In genomic region chr5:174951151-174951780, GRCh38 we compare ENCODE assay signal across 8 cellular contexts.
DNase-seq lines count a peak whose midpoint lies in the region; ATAC-seq, FAIRE-seq and TF ChIP-seq lines count a peak whose summit lies in the region.

No MANE protein-coding gene starts in this region.

- no peaks in the 10 kb centered on the region for H4K20me1 ChIP-seq in endothelial cell of umbilical vein (replicated peaks; ENCODE audit: control insufficient read depth, extremely low read depth, insufficient read depth, low read length)

- POLR2A ChIA-PET in activated CD8-positive, alpha-beta T cell treated with anti-CD3 and anti-CD28 coated beads for 36 hours (lab: Charles Lee): no interaction called here
- POLR2A ChIA-PET in endothelial cell of umbilical vein (lab: Charles Lee): no interaction called here

- intact Hi-C loops in activated CD8-positive, alpha-beta T cell treated with anti-CD3 and anti-CD28 coated beads for 36 hours (cut with micrococcal nuclease): loop anchor here (5.0 kb wide), 1 partner anchor 491 kb away; the partner anchor contains the start of gene DRD1
- intact Hi-C loops in endothelial cell of umbilical vein (cut with micrococcal nuclease): no loop called here

- H3K27me3 Mint-ChIP-seq in activated CD8-positive, alpha-beta T cell treated with anti-CD3 and anti-CD28 coated beads for 36 hours: peaks cover 8% of the 10 kb centered on the region

- no peaks in the 10 kb centered on the region for H3K9me1 ChIP-seq in endothelial cell of umbilical vein (replicated peaks; ENCODE audit: control insufficient read depth, extremely low read depth, insufficient read depth, low read length)

- dilution Hi-C loops in endothelial cell of umbilical vein (cut with MboI; ENCODE audit: extremely low pct_ligation_motif_present, low sequenced_read_pairs): no loop called here

- ATAC-seq in HG03442 (IDR thresholded peaks at IDR 0.05; ENCODE audit: unreplicated experiment): peak; percentile 74
- peak; percentile 76 for ATAC-seq in activated CD8-positive, alpha-beta T cell treated with anti-CD3 and anti-CD28 coated beads for 36 hours
- ATAC-seq in stimulated activated effector memory CD8-positive, alpha-beta T cell treated with anti-CD3 and anti-CD28 coated beads, Interleukin-12 subunit alpha, Interleukin-12 subunit beta, amount 100 ng/mL, for 72 hours: peak; percentile 71

- DNase-seq in 8988T: peak; percentile 62
- peak; percentile 36 for DNase-seq in GM12892 (ENCODE audit: insufficient read length)
- peak; percentile 57 for DNase-seq in NCI-H526 treated with DMSO at 0.1 percent for 48 hours (lab: John Stamatoyannopoulos, UW)
- peak; percentile 57 for DNase-seq in activated CD8-positive, alpha-beta T cell treated with anti-CD3 and anti-CD28 coated beads for 36 hours
- peak; percentile 12 for DNase-seq in endothelial cell of umbilical vein (ENCODE audit: low read depth, low spot score)
- DNase-seq in mucosa of gallbladder (ENCODE audit: low spot score): peak; percentile 63
- DNase-seq in stimulated activated effector memory CD8-positive, alpha-beta T cell treated with anti-CD3 and anti-CD28 coated beads, Interleukin-12 subunit alpha, Interleukin-12 subunit beta, amount 100 ng/mL, for 72 hours (ENCODE audit: low spot score in 2 of 2): peak; percentile 9 to 55

- no peak overlapping the region for H3K4me3 Mint-ChIP-seq in activated CD8-positive, alpha-beta T cell treated with anti-CD3 and anti-CD28 coated beads for 36 hours
- H3K4me3 Mint-ChIP-seq in stimulated activated effector memory CD8-positive, alpha-beta T cell treated with anti-CD3 and anti-CD28 coated beads, Interleukin-12 subunit alpha, Interleukin-12 subunit beta, amount 100 ng/mL, for 72 hours: no peak overlapping the region

- no peak overlapping the region for H3K27ac Mint-ChIP-seq in activated CD8-positive, alpha-beta T cell treated with anti-CD3 and anti-CD28 coated beads for 36 hours
- no peak overlapping the region for H3K27ac Mint-ChIP-seq in stimulated activated effector memory CD8-positive, alpha-beta T cell treated with anti-CD3 and anti-CD28 coated beads, Interleukin-12 subunit alpha, Interleukin-12 subunit beta, amount 100 ng/mL, for 72 hours

- H3K27me3 ChIP-seq in endothelial cell of umbilical vein (ENCODE audit: control insufficient read depth in 2 of 2, insufficient read depth in 2 of 2, low read length in 2 of 2): no peaks in the 10 kb centered on the region

- peak; percentile 80 for TF ChIP-seq CTCF in activated CD8-positive, alpha-beta T cell treated with anti-CD3 and anti-CD28 coated beads for 36 hours (IDR thresholded peaks at IDR 0.05)
- peak; percentile 64 to 67 for TF ChIP-seq CTCF in endothelial cell of umbilical vein (IDR thresholded peaks at IDR 0.05; ENCODE audit: extremely low read depth in 1 of 2, insufficient read depth in 1 of 2, low read depth in 1 of 2, low read length in 2 of 2)

- FAIRE-seq in GM12892 (lab: Jason Lieb, UNC): peak; percentile 90
- no peak for FAIRE-seq in endothelial cell of umbilical vein (lab: Jason Lieb, UNC)

- no peak overlapping the region for H3K9ac ChIP-seq in endothelial cell of umbilical vein (replicated peaks; ENCODE audit: extremely low read depth, insufficient read depth, low read length)

- CTCF ChIA-PET in activated CD8-positive, alpha-beta T cell treated with anti-CD3 and anti-CD28 coated beads for 36 hours (lab: Charles Lee): interaction anchor here (0.7 to 2.7 kb wide), 7 partner anchors 9 to 513 kb away, joined by 3 to 14 read pairs (median 3); partner anchors contain the start of gene DRD1
- CTCF ChIA-PET in endothelial cell of umbilical vein (lab: Charles Lee): no interaction called here

- TF ChIP-seq POLR2A in GM12892 (IDR thresholded peaks at IDR 0.05; ENCODE audit: low read depth, low read length) (no peak), endothelial cell of umbilical vein (IDR thresholded peaks at IDR 0.05; ENCODE audit: low read depth, low read length) (no peak)

- no peak overlapping the region for H2AFZ ChIP-seq in endothelial cell of umbilical vein (ENCODE audit: low read depth, low read length)

- no peak overlapping the region for H3K27ac ChIP-seq in endothelial cell of umbilical vein (ENCODE audit: insufficient read depth, low read depth, low read length)

- no peaks in the 10 kb centered on the region for H3K4me1 Mint-ChIP-seq in activated CD8-positive, alpha-beta T cell treated with anti-CD3 and anti-CD28 coated beads for 36 hours (ENCODE audit: low read depth)
- no peaks in the 10 kb centered on the region for H3K4me1 Mint-ChIP-seq in stimulated activated effector memory CD8-positive, alpha-beta T cell treated with anti-CD3 and anti-CD28 coated beads, Interleukin-12 subunit alpha, Interleukin-12 subunit beta, amount 100 ng/mL, for 72 hours

- no peaks in the 10 kb centered on the region for H3K9me3 ChIP-seq in endothelial cell of umbilical vein (replicated peaks; ENCODE audit: control insufficient read depth, insufficient read depth, low read length)

- no TSS peak for BruUV-seq in endothelial cell of umbilical vein (replicated peaks; lab: Mats Ljungman, UMichigan)

- H3K79me2 ChIP-seq in endothelial cell of umbilical vein (ENCODE audit: control insufficient read depth, insufficient read depth, low read length): no peaks in the 10 kb centered on the region

- H3K4me3 ChIP-seq in endothelial cell of umbilical vein (replicated peaks in 1 of 3; ENCODE audit: insufficient read depth in 1 of 3, low read depth in 1 of 3, low read length in 3 of 3): no peak overlapping the region

- no peaks in the 10 kb centered on the region for H3K9me3 Mint-ChIP-seq in activated CD8-positive, alpha-beta T cell treated with anti-CD3 and anti-CD28 coated beads for 36 hours
- H3K9me3 Mint-ChIP-seq in stimulated activated effector memory CD8-positive, alpha-beta T cell treated with anti-CD3 and anti-CD28 coated beads, Interleukin-12 subunit alpha, Interleukin-12 subunit beta, amount 100 ng/mL, for 72 hours: no peaks in the 10 kb centered on the region

- no peaks in the 10 kb centered on the region for H3K36me3 Mint-ChIP-seq in activated CD8-positive, alpha-beta T cell treated with anti-CD3 and anti-CD28 coated beads for 36 hours (ENCODE audit: low read depth)
- no peaks in the 10 kb centered on the region for H3K36me3 Mint-ChIP-seq in stimulated activated effector memory CD8-positive, alpha-beta T cell treated with anti-CD3 and anti-CD28 coated beads, Interleukin-12 subunit alpha, Interleukin-12 subunit beta, amount 100 ng/mL, for 72 hours

- no peaks in the 10 kb centered on the region for H3K36me3 ChIP-seq in endothelial cell of umbilical vein (ENCODE audit: control insufficient read depth in 2 of 2, extremely low read depth in 1 of 2, insufficient read depth in 2 of 2, low read length in 2 of 2)

- H3K4me1 ChIP-seq in endothelial cell of umbilical vein (ENCODE audit: control insufficient read depth, extremely low read depth, insufficient read depth, low read length): no peaks in the 10 kb centered on the region

- H3K4me2 ChIP-seq in endothelial cell of umbilical vein (ENCODE audit: insufficient read depth, low read length): no peak overlapping the region

TF ChIP-seq in endothelial cell of umbilical vein, 7 proteins besides CTCF, POLR2A, EP300 and RAD21:
- no peak for TF ChIP-seq EZH2 (IDR thresholded peaks at IDR 0.05; ENCODE audit: borderline replicate concordance, low read depth, low read length, severe bottlenecking)
- no peak for TF ChIP-seq GATA2 (IDR thresholded peaks at IDR 0.05; ENCODE audit: insufficient read depth, insufficient read length, low read depth, low read length)
- TF ChIP-seq FOS (IDR thresholded peaks at IDR 0.05; ENCODE audit: borderline replicate concordance, insufficient read depth, low read length): no peak
- TF ChIP-seq MYC (IDR thresholded peaks at IDR 0.05; ENCODE audit: low read depth, low read length): no peak
- no peak for TF ChIP-seq JUN (IDR thresholded peaks at IDR 0.05; ENCODE audit: borderline replicate concordance, insufficient read depth, insufficient read length, low read depth)
- TF ChIP-seq POLR2AphosphoS5 (IDR thresholded peaks at IDR 0.05; ENCODE audit: insufficient read depth, low read depth, low read length): no peak
- no peak for TF ChIP-seq MAX (IDR thresholded peaks at IDR 0.05; ENCODE audit: insufficient read depth, insufficient read length)

Comparison
In these comparisons a context has a peak if more than half of its experiments do, and no peak if none do; other contexts are left out.
1. DNase-seq: peak in every context shown above with its lines; median percentile 63 in mucosa of gallbladder; 62 in 8988T; 57 in NCI-H526 treated with DMSO at 0.1 percent for 48 hours; 57 in activated CD8-positive, alpha-beta T cell treated with anti-CD3 and anti-CD28 coated beads for 36 hours; 36 in GM12892; 32 in stimulated activated effector memory CD8-positive, alpha-beta T cell treated with anti-CD3 and anti-CD28 coated beads, Interleukin-12 subunit alpha, Interleukin-12 subunit beta, amount 100 ng/mL, for 72 hours; 12 in endothelial cell of umbilical vein.